Comparison of ENCODE assay signal across 28 cellular contexts in the genomic region with DNA sequence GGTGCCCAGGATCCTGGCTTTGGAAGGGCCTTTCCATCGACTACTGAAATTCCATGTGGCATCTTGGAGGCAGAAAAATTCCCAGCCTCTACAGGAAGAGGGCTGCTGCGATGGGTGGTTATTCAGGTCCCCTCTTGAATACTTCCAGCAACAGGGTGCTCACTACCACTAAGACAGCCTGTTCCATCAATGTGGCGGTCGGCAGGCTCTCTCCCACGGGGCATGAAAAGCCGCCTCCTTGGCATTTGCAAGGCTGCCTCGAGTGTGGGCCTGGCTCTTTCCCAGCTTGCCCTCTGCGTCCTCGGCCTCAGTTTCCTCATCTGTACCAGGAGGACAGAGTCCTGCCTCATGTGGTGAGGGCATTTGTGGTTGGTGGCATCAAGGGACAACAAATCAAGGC.
"Had no signal": no experiment of that assay in that cellular context is flagged by ENCODE, and none has a peak within 500 bp of the region (broad histone marks: within the 10 kb centered on the region; RNA-seq: fewer than 3 reads in every experiment).

No MANE protein-coding gene starts in this region.

- ATAC-seq: activated CD8-positive, alpha-beta T cell treated with anti-CD3 and anti-CD28 coated beads for 36 hours; activated naive CD8-positive, alpha-beta T cell treated with anti-CD3 and anti-CD28 coated beads, Interleukin-2, amount 50 U/mL, for 24 hours; activated T-cell treated with anti-CD3 and anti-CD28 coated beads, Interleukin-2, amount 50 U/mL, for 4 hours; K562 had no signal

- H3K9ac ChIP-seq: SK-N-SH had no signal

- H3K4me3 Mint-ChIP-seq: activated CD4-positive, alpha-beta T cell treated with anti-CD3 and anti-CD28 coated beads, Interleukin-2, amount 10 ng/mL, durations not matched to agents 24 days and 14 days; activated CD8-positive, alpha-beta T cell treated with anti-CD3 and anti-CD28 coated beads for 36 hours; activated naive CD4-positive, alpha-beta T cell treated with anti-CD3 and anti-CD28 coated beads, Interleukin-2, amount 10 ng/mL, durations not matched to agents 7 days and 5 days; activated naive CD8-positive, alpha-beta T cell; activated naive CD8-positive, alpha-beta T cell treated with anti-CD3 and anti-CD28 coated beads, Interleukin-2, amount 50 U/mL, for 24 hours; activated T-cell treated with anti-CD3 and anti-CD28 coated beads, Interleukin-2, amount 50 U/mL, for 4 hours; central memory CD8-positive, alpha-beta T cell; T-helper 1 cell treated with Interleukin-12 subunit alpha and Interleukin-12 subunit beta and Interleukin-4 antibody, amounts not matched to agents 30 μg/mL and 1 μg/mL, for 36 hours; T-helper 2 cell treated with Interferon-gamma antibody and Interleukin-4, amounts not matched to agents 5 μg/mL and 100 μg/mL, for 36 hours had no signal

- H3K9me3 Mint-ChIP-seq: activated CD4-positive, alpha-beta T cell treated with anti-CD3 and anti-CD28 coated beads, Interleukin-2, amount 10 ng/mL, durations not matched to agents 24 days and 14 days; activated CD8-positive, alpha-beta T cell treated with anti-CD3 and anti-CD28 coated beads for 36 hours; activated naive CD4-positive, alpha-beta T cell treated with anti-CD3 and anti-CD28 coated beads, Interleukin-2, amount 10 ng/mL, durations not matched to agents 7 days and 5 days; activated naive CD8-positive, alpha-beta T cell treated with anti-CD3 and anti-CD28 coated beads, Interleukin-2, amount 50 U/mL, for 24 hours; activated T-cell treated with anti-CD3 and anti-CD28 coated beads, Interleukin-2, amount 50 U/mL, for 4 hours; central memory CD8-positive, alpha-beta T cell; T-helper 1 cell treated with Interleukin-12 subunit alpha and Interleukin-12 subunit beta and Interleukin-4 antibody, amounts not matched to agents 30 μg/mL and 1 μg/mL, for 36 hours; T-helper 2 cell treated with Interferon-gamma antibody and Interleukin-4, amounts not matched to agents 5 μg/mL and 100 μg/mL, for 36 hours had no signal

- H3K27me3 ChIP-seq: brain microvascular endothelial cell had no signal

- H3K36me3 Mint-ChIP-seq: activated naive CD4-positive, alpha-beta T cell treated with anti-CD3 and anti-CD28 coated beads, Interleukin-2, amount 10 ng/mL, durations not matched to agents 7 days and 5 days; activated naive CD8-positive, alpha-beta T cell had no signal

- H3K27me3 Mint-ChIP-seq: activated CD4-positive, alpha-beta T cell treated with anti-CD3 and anti-CD28 coated beads, Interleukin-2, amount 10 ng/mL, durations not matched to agents 24 days and 14 days; activated naive CD4-positive, alpha-beta T cell treated with anti-CD3 and anti-CD28 coated beads, Interleukin-2, amount 10 ng/mL, durations not matched to agents 7 days and 5 days had no signal

- H3K4me1 ChIP-seq: SJSA1 had no signal

- H3K36me3 ChIP-seq: brain microvascular endothelial cell, SJSA1, WERI-Rb-1 had no signal

- DNase-seq: activated CD4-positive, alpha-beta T cell treated with anti-CD3 and anti-CD28 coated beads, Interleukin-2, amount 10 ng/mL, durations not matched to agents 24 days and 14 days; activated CD4-positive, alpha-beta T cell treated with anti-CD3 and anti-CD28 coated beads, Interleukin-2, amount 50 U/mL, for 4 hours; activated CD4-positive, CD25-positive, alpha-beta regulatory T cell; activated CD8-positive, alpha-beta T cell treated with anti-CD3 and anti-CD28 coated beads for 36 hours; activated effector memory CD4-positive, alpha-beta T cell treated with Interleukin-2 at 50 U/mL for 16 hours; activated naive CD4-positive, alpha-beta T cell treated with anti-CD3 and anti-CD28 coated beads, Interleukin-2, amount 10 ng/mL, durations not matched to agents 7 days and 5 days; activated naive CD8-positive, alpha-beta T cell treated with anti-CD3 and anti-CD28 coated beads, Interleukin-2, amount 50 U/mL, for 24 hours; activated T-cell treated with anti-CD3 and anti-CD28 coated beads, Interleukin-2, amount 50 U/mL, for 4 hours; brain microvascular endothelial cell; NCI-H1417; NCI-H146; NCI-H187; NCI-H2107; NCI-H2171; NCI-H510A; NCI-H526; NCI-H748 treated with DMSO at 0.1 percent for 48 hours; NK-92 treated with Interleukin-12 subunit alpha and Interleukin-12 subunit beta, amount 100 ng/mL, for 24 hours; WERI-Rb-1 had no signal

- H2AFZ ChIP-seq: PC-9 had no signal

- H3K4me1 Mint-ChIP-seq: activated CD4-positive, alpha-beta T cell treated with anti-CD3 and anti-CD28 coated beads, Interleukin-2, amount 10 ng/mL, durations not matched to agents 24 days and 14 days; activated naive CD4-positive, alpha-beta T cell treated with anti-CD3 and anti-CD28 coated beads, Interleukin-2, amount 10 ng/mL, durations not matched to agents 7 days and 5 days; activated naive CD8-positive, alpha-beta T cell treated with anti-CD3 and anti-CD28 coated beads, Interleukin-2, amount 50 U/mL, for 24 hours; central memory CD8-positive, alpha-beta T cell had no signal

- H3K27ac ChIP-seq: brain microvascular endothelial cell, PC-9, RWPE1, SJSA1, WERI-Rb-1 had no signal

- H3K9me3 ChIP-seq: SJSA1, SK-N-SH had no signal

- H3K4me3 ChIP-seq: K562, PC-9, SJSA1 had no signal

- H3K27ac Mint-ChIP-seq: activated CD4-positive, alpha-beta T cell treated with anti-CD3 and anti-CD28 coated beads, Interleukin-2, amount 10 ng/mL, durations not matched to agents 24 days and 14 days; activated CD8-positive, alpha-beta T cell treated with anti-CD3 and anti-CD28 coated beads for 36 hours; activated naive CD4-positive, alpha-beta T cell treated with anti-CD3 and anti-CD28 coated beads, Interleukin-2, amount 10 ng/mL, durations not matched to agents 7 days and 5 days; activated naive CD8-positive, alpha-beta T cell; activated naive CD8-positive, alpha-beta T cell treated with anti-CD3 and anti-CD28 coated beads, Interleukin-2, amount 50 U/mL, for 24 hours; T-helper 1 cell treated with Interleukin-12 subunit alpha and Interleukin-12 subunit beta and Interleukin-4 antibody, amounts not matched to agents 30 μg/mL and 1 μg/mL, for 36 hours; T-helper 2 cell treated with Interferon-gamma antibody and Interleukin-4, amounts not matched to agents 5 μg/mL and 100 μg/mL, for 36 hours had no signal

- H3K4me2 ChIP-seq: PC-9, SK-N-SH had no signal
